ENCODE assay signal across 15 cellular contexts in genomic region chr17:57782642-57783337, GRCh38. TPM values are rescaled to one million over a fixed set of nuclear protein-coding genes. Genes with fewer than 3 reads are reported as not detected.
DNase-seq lines count a peak whose midpoint lies in the region; ATAC-seq and TF ChIP-seq lines count a peak whose summit lies in the region.
"Had no signal": no experiment of that assay in that cellular context is flagged by ENCODE, and none has a peak within 500 bp of the region (broad histone marks: within the 10 kb centered on the region; RNA-seq: fewer than 3 reads in every experiment).

No MANE protein-coding gene starts in this region.

- no peaks in the 10 kb centered on the region for H3K9me3 Mint-ChIP-seq in activated T-cell treated with anti-CD3 and anti-CD28 coated beads, Interleukin-2, amount 50 U/mL, for 4 hours
- H3K9me3 Mint-ChIP-seq in glutamatergic neuron (ENCODE audit: unreplicated experiment): no peaks in the 10 kb centered on the region
- H3K9me3 Mint-ChIP-seq: activated CD4-positive, alpha-beta T cell treated with anti-CD3 and anti-CD28 coated beads, Interleukin-2, amount 10 ng/mL, durations not matched to agents 7 days and 5 days; activated naive CD4-positive, alpha-beta T cell treated with anti-CD3 and anti-CD28 coated beads for 36 hours; memory B cell had no signal

- peak; percentile 20 to 23 for ATAC-seq in activated T-cell treated with anti-CD3 and anti-CD28 coated beads, Interleukin-2, amount 50 U/mL, for 4 hours
- no peak for ATAC-seq in Right ventricle myocardium superior (ENCODE audit: poor library complexity)

- H3K9me2 ChIP-seq in OCI-LY1 (ENCODE audit: low read depth, low read length): no peaks in the 10 kb centered on the region

- H3K4me2 ChIP-seq in OCI-LY1 (ENCODE audit: low read length): peak overlapping the region; percentile 55

- intact Hi-C loops in stomach (cut with DNase I; ENCODE audit: low total_unique reads) (no loop called here), Right ventricle myocardium superior (cut with DNase I) (no loop called here)

- H4K20me1 ChIP-seq in OCI-LY1 (ENCODE audit: insufficient read depth, low read length): no peaks in the 10 kb centered on the region

- no peak for TF ChIP-seq EP300 in stomach (IDR thresholded peaks at IDR 0.05)

- H3K79me2 ChIP-seq in OCI-LY1 (ENCODE audit: insufficient read depth, low read length): no peaks in the 10 kb centered on the region

- H3K27ac ChIP-seq in OCI-LY1 (ENCODE audit: low read depth, low read length, poor library complexity, severe bottlenecking) (no peak overlapping the region), stomach (no peak overlapping the region)
- no peak overlapping the region for H3K27ac ChIP-seq in effector memory CD4-positive, alpha-beta T cell (ENCODE audit: insufficient read depth, low read length, poor library complexity, severe bottlenecking)
- H3K27ac ChIP-seq: SJSA1 had no signal

- TF ChIP-seq POLR2A in stomach (IDR thresholded peaks at IDR 0.05): no peak

- 43 to 50% (median 46%) methylated on average over 19 to 20 of the region's 20 CpGs for WGBS in stomach, 5 donors

- peaks cover 20% of the 10 kb centered on the region for H3K4me1 ChIP-seq in OCI-LY1 (ENCODE audit: insufficient read depth, low read length, severe bottlenecking)
- H3K4me1 ChIP-seq in stomach: peaks cover 13 to 22% (median 19%) of the 10 kb centered on the region in 4 donors
- H3K4me1 ChIP-seq in effector memory CD4-positive, alpha-beta T cell (ENCODE audit: control insufficient read depth, insufficient read depth, low read length, poor library complexity, severe bottlenecking): peaks cover 7% of the 10 kb centered on the region

- no peak for TF ChIP-seq CTCF in OCI-LY1 (IDR thresholded peaks at IDR 0.05; ENCODE audit: low read length)
- no peak for TF ChIP-seq CTCF in glutamatergic neuron (IDR thresholded peaks at IDR 0.05; ENCODE audit: partially characterized antibody, unreplicated experiment)
- TF ChIP-seq CTCF in stomach (IDR thresholded peaks at IDR 0.05): no peak

- no peaks in the 10 kb centered on the region for H3K36me3 ChIP-seq in OCI-LY1 (ENCODE audit: insufficient read depth, low read length)
- no peaks in the 10 kb centered on the region for H3K36me3 ChIP-seq in stomach
- no peaks in the 10 kb centered on the region for H3K36me3 ChIP-seq in effector memory CD4-positive, alpha-beta T cell (ENCODE audit: control insufficient read depth, insufficient read depth, low read length)
- H3K36me3 ChIP-seq: SJSA1 had no signal

- H3K27ac Mint-ChIP-seq in glutamatergic neuron (ENCODE audit: unreplicated experiment): peak overlapping the region; percentile 60
- H3K27ac Mint-ChIP-seq: activated CD4-positive, alpha-beta T cell treated with anti-CD3 and anti-CD28 coated beads, Interleukin-2, amount 10 ng/mL, durations not matched to agents 7 days and 5 days; activated naive CD4-positive, alpha-beta T cell treated with anti-CD3 and anti-CD28 coated beads for 36 hours; memory B cell had no signal

- H3K4me1 Mint-ChIP-seq in activated T-cell treated with anti-CD3 and anti-CD28 coated beads, Interleukin-2, amount 50 U/mL, for 4 hours (ENCODE audit: low read depth): peaks cover 2% of the 10 kb centered on the region
- H3K4me1 Mint-ChIP-seq in glutamatergic neuron (ENCODE audit: low read depth, unreplicated experiment): peaks cover 9% of the 10 kb centered on the region
- H3K4me1 Mint-ChIP-seq: memory B cell had no signal

- H3K9me3 ChIP-seq in OCI-LY1 (ENCODE audit: low read length) (no peaks in the 10 kb centered on the region), stomach (no peaks in the 10 kb centered on the region)
- H3K9me3 ChIP-seq in effector memory CD4-positive, alpha-beta T cell (ENCODE audit: control insufficient read depth, low read length): no peaks in the 10 kb centered on the region
- H3K9me3 ChIP-seq: SJSA1 had no signal

- H3K4me3 ChIP-seq in OCI-LY1 (ENCODE audit: low read depth, low read length, poor library complexity, severe bottlenecking) (peak overlapping the region; percentile 16), stomach (peak overlapping the region; percentile 5 to 31 (median 10))
- H3K4me3 ChIP-seq in effector memory CD4-positive, alpha-beta T cell (ENCODE audit: insufficient read depth, low read depth, low read length, poor library complexity, severe bottlenecking): no peak overlapping the region
- H3K4me3 ChIP-seq: SJSA1 had no signal

- H2AFZ ChIP-seq in OCI-LY1 (ENCODE audit: low read length): no peak overlapping the region

- H3K36me3 Mint-ChIP-seq in activated T-cell treated with anti-CD3 and anti-CD28 coated beads, Interleukin-2, amount 50 U/mL, for 4 hours (ENCODE audit: insufficient read depth): no peaks in the 10 kb centered on the region
- no peaks in the 10 kb centered on the region for H3K36me3 Mint-ChIP-seq in glutamatergic neuron (ENCODE audit: unreplicated experiment)
- H3K36me3 Mint-ChIP-seq: memory B cell had no signal

- H3K27me3 Mint-ChIP-seq in activated T-cell treated with anti-CD3 and anti-CD28 coated beads, Interleukin-2, amount 50 U/mL, for 4 hours (ENCODE audit: low read depth): peaks cover 19% of the 10 kb centered on the region
- no peaks in the 10 kb centered on the region for H3K27me3 Mint-ChIP-seq in glutamatergic neuron (ENCODE audit: unreplicated experiment)

- H3K9ac ChIP-seq in OCI-LY1 (ENCODE audit: low read length): no peak overlapping the region

- no peaks in the 10 kb centered on the region for H3F3A ChIP-seq in OCI-LY1 (ENCODE audit: insufficient read depth, low read length)

- H3K4me3 Mint-ChIP-seq in activated T-cell treated with anti-CD3 and anti-CD28 coated beads, Interleukin-2, amount 50 U/mL, for 4 hours: no peak overlapping the region
- H3K4me3 Mint-ChIP-seq in glutamatergic neuron (ENCODE audit: unreplicated experiment): no peak overlapping the region
- H3K4me3 Mint-ChIP-seq: activated CD4-positive, alpha-beta T cell treated with anti-CD3 and anti-CD28 coated beads, Interleukin-2, amount 10 ng/mL, durations not matched to agents 7 days and 5 days; activated naive CD4-positive, alpha-beta T cell treated with anti-CD3 and anti-CD28 coated beads for 36 hours; memory B cell had no signal

- no peaks in the 10 kb centered on the region; the same call in 1 of the 2 replicates for H3K27me3 ChIP-seq in OCI-LY1 (ENCODE audit: insufficient read depth, low read length)
- peaks cover 0 to 16% (median 6%) of the 10 kb centered on the region in 3 donors for H3K27me3 ChIP-seq in stomach
- H3K27me3 ChIP-seq in effector memory CD4-positive, alpha-beta T cell (replicated peaks; ENCODE audit: control insufficient read depth, insufficient read depth, low read length, poor library complexity, severe bottlenecking): no peaks in the 10 kb centered on the region

- DNase-seq in activated T-cell treated with anti-CD3 and anti-CD28 coated beads, Interleukin-2, amount 50 U/mL, for 4 hours: no peak
- DNase-seq in activated T-cell treated with anti-CD3 and anti-CD28 coated beads, Interleukin-2, amount 50 U/mL, for 1 hour: no peak
- DNase-seq in glutamatergic neuron (peak; percentile 43), stomach (no peak), Right ventricle myocardium superior (no peak)
- no peak for DNase-seq in stimulated activated naive CD4-positive, alpha-beta T cell (lab: John Stamatoyannopoulos, UW)
- no peak for DNase-seq in effector memory CD4-positive, alpha-beta T cell
- DNase-seq: cortex of kidney, NCI-H1436 treated with DMSO at 0.1 percent for 48 hours had no signal

RNA-seq across cellular contexts. Expression of gene CCDC182, which starts 37.7 kb away (rescaled TPM):
- total RNA-seq in activated T-cell treated with anti-CD3 and anti-CD28 coated beads, Interleukin-2, amount 50 U/mL, for 4 hours: not detected
- not detected for total RNA-seq in glutamatergic neuron (ENCODE audit: unreplicated experiment)
- not detected for total RNA-seq in stomach
- polyA plus RNA-seq in stomach: not detected
- not detected for total RNA-seq in Right ventricle myocardium superior
- total RNA-seq: activated CD4-positive, alpha-beta T cell treated with anti-CD3 and anti-CD28 coated beads, Interleukin-2, amount 10 ng/mL, durations not matched to agents 7 days and 5 days; activated naive CD4-positive, alpha-beta T cell treated with anti-CD3 and anti-CD28 coated beads for 36 hours; SJSA1; skeletal muscle tissue had no signal
